In genomic region chr17:73591278-73592078, GRCh38 we compare ENCODE assay signal across 8 cellular contexts. TPM values are rescaled to one million over a fixed set of nuclear protein-coding genes. Genes with fewer than 3 reads are reported as not detected.
DNase-seq lines count a peak whose midpoint lies in the region; ATAC-seq and TF ChIP-seq lines count a peak whose summit lies in the region.

No MANE protein-coding gene starts in this region.

- H3K27me3 ChIP-seq in CD8-positive, alpha-beta memory T cell (ENCODE audit: insufficient read depth, low read length, poor library complexity, severe bottlenecking) = no peaks in the 10 kb centered on the region
- peaks cover 0 to 16% (median 0%) of the 10 kb centered on the region in 3 donors for H3K27me3 ChIP-seq in stomach

- TF ChIP-seq POLR2A in stomach (IDR thresholded peaks at IDR 0.05) = no peak

- ATAC-seq in GM21526 (IDR thresholded peaks at IDR 0.05; ENCODE audit: low FRiP score, unreplicated experiment) = peak; percentile 56

- no peak for TF ChIP-seq CTCF in stomach (IDR thresholded peaks at IDR 0.05)

- intact Hi-C loops in stomach (cut with DNase I; ENCODE audit: low total_unique reads) = no loop called here

- no peaks in the 10 kb centered on the region for H3K9me3 Mint-ChIP-seq in CD8-positive, alpha-beta memory T cell
- H3K9me3 Mint-ChIP-seq in activated naive CD4-positive, alpha-beta T cell treated with anti-CD3 and anti-CD28 coated beads, Interleukin-2, amount 10 ng/mL, durations not matched to agents 7 days and 5 days = no peaks in the 10 kb centered on the region

- no peak overlapping the region for H3K27ac ChIP-seq in CD8-positive, alpha-beta memory T cell (ENCODE audit: low read depth, low read length)
- no peak overlapping the region for H3K27ac ChIP-seq in stomach

- peak in 4 of 5 donors; percentile 16 to 76 (median 68) for DNase-seq in CD8-positive, alpha-beta memory T cell
- peak; percentile 48 for DNase-seq in NCI-H1436 treated with DMSO at 0.1 percent for 48 hours (lab: John Stamatoyannopoulos, UW)
- DNase-seq in activated naive CD4-positive, alpha-beta T cell treated with anti-CD3 and anti-CD28 coated beads, Interleukin-2, amount 10 ng/mL, durations not matched to agents 7 days and 5 days = peak; percentile 76
- no peak for DNase-seq in DMS53 treated with DMSO at 0.1 percent for 48 hours (lab: John Stamatoyannopoulos, UW; ENCODE audit: unreplicated experiment)
- DNase-seq in NCI-H2081 treated with DMSO at 0.1 percent for 48 hours (lab: John Stamatoyannopoulos, UW) = no peak
- no peak for DNase-seq in HPDE6-E6E7 (ENCODE audit: extremely low spot score)
- no peak for DNase-seq in stomach

- no peaks in the 10 kb centered on the region for H3K36me3 ChIP-seq in CD8-positive, alpha-beta memory T cell (ENCODE audit: insufficient read depth, low read length)
- no peaks in the 10 kb centered on the region for H3K36me3 ChIP-seq in stomach

- 47 to 59% (median 54%) methylated on average over 19 of the region's 19 CpGs for WGBS in stomach, 5 donors

- H3K36me3 Mint-ChIP-seq in CD8-positive, alpha-beta memory T cell = no peaks in the 10 kb centered on the region
- peaks cover 14% of the 10 kb centered on the region for H3K36me3 Mint-ChIP-seq in activated naive CD4-positive, alpha-beta T cell treated with anti-CD3 and anti-CD28 coated beads, Interleukin-2, amount 10 ng/mL, durations not matched to agents 7 days and 5 days

- H3K4me1 Mint-ChIP-seq in CD8-positive, alpha-beta memory T cell = peaks cover 60 to 79% (median 70%) of the 10 kb centered on the region in 3 donors
- peaks cover 84% of the 10 kb centered on the region for H3K4me1 Mint-ChIP-seq in activated naive CD4-positive, alpha-beta T cell treated with anti-CD3 and anti-CD28 coated beads, Interleukin-2, amount 10 ng/mL, durations not matched to agents 7 days and 5 days

- no peaks in the 10 kb centered on the region for H3K27me3 Mint-ChIP-seq in CD8-positive, alpha-beta memory T cell
- H3K27me3 Mint-ChIP-seq in activated naive CD4-positive, alpha-beta T cell treated with anti-CD3 and anti-CD28 coated beads, Interleukin-2, amount 10 ng/mL, durations not matched to agents 7 days and 5 days = peaks cover 3% of the 10 kb centered on the region

- peak overlapping the region; percentile 54 for H3K4me3 ChIP-seq in CD8-positive, alpha-beta memory T cell (ENCODE audit: low read length)
- no peak overlapping the region for H3K4me3 ChIP-seq in stomach

- TF ChIP-seq EP300 in stomach (IDR thresholded peaks at IDR 0.05) = no peak

- POLR2A ChIA-PET in CD8-positive, alpha-beta memory T cell (lab: Charles Lee) = interaction anchor here (0.8 to 1.1 kb wide), 3 partner anchors 25 to 131 kb away, joined by 3 to 4 read pairs (median 3); no protein-coding TSS in a partner anchor

- CTCF ChIA-PET in CD8-positive, alpha-beta memory T cell (lab: Charles Lee) = interaction anchor here (0.7 to 1.4 kb wide), 6 partner anchors 12 to 118 kb away, joined by 3 to 4 read pairs (median 4); no protein-coding TSS in a partner anchor
- CTCF ChIA-PET in activated naive CD4-positive, alpha-beta T cell treated with anti-CD3 and anti-CD28 coated beads, Interleukin-2, amount 10 ng/mL, durations not matched to agents 7 days and 5 days (lab: Charles Lee) = interaction anchor here (1.3 kb wide), 1 partner anchor 24 kb away, joined by 3 read pairs; no protein-coding TSS in a partner anchor

- H3K4me3 Mint-ChIP-seq in CD8-positive, alpha-beta memory T cell = peak overlapping the region; percentile 37 to 92 (median 80)
- peak overlapping the region; percentile 58 for H3K4me3 Mint-ChIP-seq in activated naive CD4-positive, alpha-beta T cell treated with anti-CD3 and anti-CD28 coated beads, Interleukin-2, amount 10 ng/mL, durations not matched to agents 7 days and 5 days

- peaks cover 67% of the 10 kb centered on the region for H3K4me1 ChIP-seq in CD8-positive, alpha-beta memory T cell (ENCODE audit: insufficient read depth, low read length)
- H3K4me1 ChIP-seq in stomach = peaks cover 0 to 17% (median 10%) of the 10 kb centered on the region in 4 donors

- peak overlapping the region; percentile 49 to 92 (median 84) for H3K27ac Mint-ChIP-seq in CD8-positive, alpha-beta memory T cell
- H3K27ac Mint-ChIP-seq in activated naive CD4-positive, alpha-beta T cell treated with anti-CD3 and anti-CD28 coated beads, Interleukin-2, amount 10 ng/mL, durations not matched to agents 7 days and 5 days = peak overlapping the region; percentile 97

- no peaks in the 10 kb centered on the region for H3K9me3 ChIP-seq in CD8-positive, alpha-beta memory T cell (ENCODE audit: low read length)
- H3K9me3 ChIP-seq in stomach = no peaks in the 10 kb centered on the region

RNA-seq across cellular contexts. Expression of gene SDK2, which starts 52.8 kb away (rescaled TPM):
- total RNA-seq in CD8-positive, alpha-beta memory T cell = under 1 TPM; 0.35 to 0.44 TPM
- polyA plus RNA-seq in CD8-positive, alpha-beta memory T cell = 0.54 TPM
- 1 to 10 TPM in 3 of 5 donors, under 1 TPM in 1, not detected in 1; under 0.01 to 9.6 (median 1.2) TPM for total RNA-seq in stomach
- under 1 TPM; 0.15 to 0.44 (median 0.38) TPM for polyA plus RNA-seq in stomach

Comparison
In these comparisons a context has a peak if more than half of its experiments do, and no peak if none do; other contexts are left out.
1. DNase-seq: peak in CD8-positive, alpha-beta memory T cell (4 of 5), NCI-H1436 treated with DMSO at 0.1 percent for 48 hours (single experiment) and activated naive CD4-positive, alpha-beta T cell treated with anti-CD3 and anti-CD28 coated beads, Interleukin-2, amount 10 ng/mL, durations not matched to agents 7 days and 5 days (single experiment); none in DMS53 treated with DMSO at 0.1 percent for 48 hours (single experiment), NCI-H2081 treated with DMSO at 0.1 percent for 48 hours (single experiment), HPDE6-E6E7 (single experiment) and stomach (single experiment).